Comparison of ENCODE assay signal across 8 cellular contexts in genomic region chr17:17044846-17045561, GRCh38. TPM values are rescaled to one million over a fixed set of nuclear protein-coding genes. Genes with fewer than 3 reads are reported as not detected.
DNase-seq lines count a peak whose midpoint lies in the region; ATAC-seq, FAIRE-seq and TF ChIP-seq lines count a peak whose summit lies in the region.

No MANE protein-coding gene starts in this region.

- ATAC-seq in HG03521 (IDR thresholded peaks at IDR 0.05; ENCODE audit: unreplicated experiment): no peak

- H3K9me3 ChIP-seq in breast epithelium (no peaks in the 10 kb centered on the region), stomach (no peaks in the 10 kb centered on the region)

- H3K4me3 ChIP-seq in BJ (ENCODE audit: low read depth, low read length) (peak overlapping the region; percentile 79), breast epithelium (peak overlapping the region in 2 of 3 donors; percentile 1 to 87), stomach (peak overlapping the region; percentile 66 to 79 (median 72))

- H3K36me3 ChIP-seq in BJ (ENCODE audit: control insufficient read depth, insufficient read depth, low read length) (no peaks in the 10 kb centered on the region), breast epithelium (no peaks in the 10 kb centered on the region), stomach (no peaks in the 10 kb centered on the region)

- POLR2A ChIA-PET in BJ (lab: Charles Lee): interaction anchor here (0.6 kb wide), 1 partner anchor 24 kb away, joined by 3 read pairs; no protein-coding TSS in a partner anchor

- peak; percentile 96 for FAIRE-seq in GM19239 (lab: Jason Lieb, UNC)

- DNase-seq in BJ (ENCODE audit: low read depth) (peak; percentile 54), GM19239 (ENCODE audit: insufficient read length, low spot score) (no peak), OCI-M1 (lab: John Stamatoyannopoulos, UW) (peak; percentile 66), breast epithelium (ENCODE audit: low spot score in 2 of 2) (peak in 1 of 2 donors; percentile 37), stomach (peak; percentile 26), NCI-H1105 treated with DMSO at 0.1 percent for 48 hours (lab: John Stamatoyannopoulos, UW) (no peak)

- intact Hi-C loops in breast epithelium (cut with DNase I; ENCODE audit: low total_unique reads): no loop called here
- intact Hi-C loops in stomach (cut with DNase I; ENCODE audit: low total_unique reads): no loop called here

- H3K27me3 ChIP-seq in BJ (ENCODE audit: control insufficient read depth, insufficient read depth, low read length) (no peaks in the 10 kb centered on the region), breast epithelium (no peaks in the 10 kb centered on the region), layer of hippocampus (ENCODE audit: control insufficient read depth, insufficient read depth, low read length) (no peaks in the 10 kb centered on the region), stomach (no peaks in the 10 kb centered on the region)

- H3K27ac ChIP-seq in breast epithelium (peak overlapping the region; percentile 84 to 86), layer of hippocampus (ENCODE audit: low read depth, low read length) (peak overlapping the region; percentile 40), stomach (peak overlapping the region; percentile 78 to 91 (median 89))

- H3K4me1 ChIP-seq in breast epithelium: peaks cover 0 to 7% of the 10 kb centered on the region in 2 donors
- H3K4me1 ChIP-seq in stomach: peaks cover 51 to 83% (median 68%) of the 10 kb centered on the region in 4 donors

- WGBS in stomach, 5 donors: 2 to 7% (median 5%) methylated on average over 6 of the region's 6 CpGs

- TF ChIP-seq EP300 in stomach (IDR thresholded peaks at IDR 0.05): no peak

- no peak for TF ChIP-seq CTCF in BJ (IDR thresholded peaks at IDR 0.05; ENCODE audit: insufficient read depth, low read depth, low read length)
- TF ChIP-seq CTCF in breast epithelium (IDR thresholded peaks at IDR 0.05): no peak
- no peak for TF ChIP-seq CTCF in stomach (IDR thresholded peaks at IDR 0.05)

- CTCF ChIA-PET in BJ (lab: Yijun Ruan, JAX): interaction anchor here (1.0 kb wide), 1 partner anchor 23 kb away, joined by 3 read pairs; no protein-coding TSS in a partner anchor

- TF ChIP-seq POLR2A in breast epithelium (IDR thresholded peaks at IDR 0.05) (no peak), stomach (IDR thresholded peaks at IDR 0.05) (no peak)

RNA-seq across cellular contexts. Expression of gene MPRIP, which starts 2.7 kb away (rescaled TPM):
- polyA plus RNA-seq in BJ (2011; rRNA removed) (149 and 154 TPM in 2 replicates), stomach (100 to 1,000 TPM in 2 of 3 donors, 10 to 100 TPM in 1; 80.2 to 123 (median 114) TPM)
- 129 and 187 TPM in 2 replicates for polyA minus RNA-seq in BJ (2011; rRNA and poly(A)+ RNA removed)
- total RNA-seq in breast epithelium (100 to 1,000 TPM in 2 of 3 donors, 10 to 100 TPM in 1; 93.1 to 136 (median 124) TPM), stomach (100 to 1,000 TPM; 145 to 518 (median 261) TPM)

Comparison
In these comparisons a context has a peak if more than half of its experiments do, and no peak if none do; other contexts are left out.
1. DNase-seq: peak in BJ (single experiment), OCI-M1 (single experiment) and stomach (single experiment); none in GM19239 (single experiment) and NCI-H1105 treated with DMSO at 0.1 percent for 48 hours (single experiment).
2. Peak in every context shown above with its lines, with median percentiles within 50 percentile points of each other: H3K4me3 ChIP-seq and H3K27ac ChIP-seq.